8 cellular contexts compared by ENCODE assay signal in the genomic region with DNA sequence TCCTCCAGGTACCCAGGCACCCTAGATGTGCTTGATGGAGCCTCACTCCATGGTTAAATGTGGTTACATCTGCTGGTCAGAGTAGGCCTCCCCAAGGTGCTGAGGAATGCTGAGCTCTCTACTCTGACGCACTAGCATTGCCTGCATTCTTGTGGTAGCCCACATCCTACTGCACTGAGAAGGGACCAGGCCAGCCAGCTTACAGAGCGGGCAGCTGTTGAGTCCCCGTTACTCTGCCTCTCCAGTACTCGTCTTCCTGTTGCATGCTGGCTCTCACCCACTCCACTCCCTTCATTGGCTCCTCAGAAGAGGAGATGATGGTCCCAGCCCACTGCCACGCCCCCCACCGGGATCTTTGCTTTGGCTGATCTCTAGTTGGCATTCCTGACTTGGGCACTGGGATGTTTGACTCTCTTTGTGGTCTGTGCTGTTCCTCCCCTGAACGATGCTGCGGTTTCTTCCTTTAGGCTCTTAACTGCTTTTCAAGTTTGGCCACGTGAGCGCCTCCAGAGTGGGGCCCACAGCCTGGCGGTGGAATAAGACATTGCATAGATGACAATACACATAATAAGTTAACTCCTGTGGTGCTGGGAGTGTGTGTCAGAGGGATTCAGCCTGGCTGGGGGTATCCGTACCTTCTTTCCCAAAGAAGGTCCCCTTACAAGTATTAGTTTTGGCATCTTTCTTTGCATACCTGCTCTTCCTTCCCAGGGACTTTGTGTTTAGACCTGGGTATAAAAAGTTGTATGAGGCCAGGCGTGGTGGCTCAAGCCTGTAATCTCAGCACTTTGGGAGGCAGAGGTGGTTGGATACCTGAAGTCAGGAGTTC. TPM values are rescaled to one million over a fixed set of nuclear protein-coding genes. Genes with fewer than 3 reads are reported as not detected.
DNase-seq lines count a peak whose midpoint lies in the region; ATAC-seq, FAIRE-seq and TF ChIP-seq lines count a peak whose summit lies in the region.

No MANE protein-coding gene starts in this region.

- H3K27me3 ChIP-seq in astrocyte (ENCODE audit: insufficient read depth, low read length) (no peaks in the 10 kb centered on the region), uterus (no peaks in the 10 kb centered on the region)

- peak overlapping the region; percentile 96 for H3K27ac Mint-ChIP-seq in T-helper 1 cell treated with Interleukin-12 subunit alpha and Interleukin-12 subunit beta and Interleukin-4 antibody, amounts not matched to agents 30 μg/mL and 1 μg/mL, for 36 hours
- H3K27ac Mint-ChIP-seq in astrocyte (ENCODE audit: unreplicated experiment) (peak overlapping the region; percentile 97), mesothelial cell of epicardium (peak overlapping the region; percentile 84)
- peak overlapping the region; percentile 92 for H3K27ac Mint-ChIP-seq in stimulated activated naive CD8-positive, alpha-beta T cell treated with anti-CD3 and anti-CD28 coated beads, Interleukin-15, Interleukin-2, amounts not matched to agents 100 ng/mL and 50 ng/mL, for 24 hours

- peak; percentile 67 for FAIRE-seq in GM18507 (lab: Jason Lieb, UNC)
- FAIRE-seq in astrocyte (lab: Jason Lieb, UNC): peak; percentile 100

- no peaks in the 10 kb centered on the region for H3K79me2 ChIP-seq in astrocyte (ENCODE audit: insufficient read depth, low read length)

- H4K20me1 ChIP-seq in astrocyte (ENCODE audit: insufficient read depth, low read length): no peaks in the 10 kb centered on the region

- peak overlapping the region; percentile 77 for H3K4me2 ChIP-seq in astrocyte (ENCODE audit: low read length)

- H3K4me3 ChIP-seq in astrocyte (ENCODE audit: insufficient read depth, low read depth, low read length) (peak overlapping the region; percentile 10), uterus (no peak overlapping the region)

- no peak overlapping the region for H2AFZ ChIP-seq in astrocyte (ENCODE audit: low read depth, low read length)

- peaks cover 26% of the 10 kb centered on the region for H3K36me3 Mint-ChIP-seq in T-helper 1 cell treated with Interleukin-12 subunit alpha and Interleukin-12 subunit beta and Interleukin-4 antibody, amounts not matched to agents 30 μg/mL and 1 μg/mL, for 36 hours (ENCODE audit: low read depth)
- H3K36me3 Mint-ChIP-seq in astrocyte (ENCODE audit: low read depth, unreplicated experiment) (peaks cover 30% of the 10 kb centered on the region), mesothelial cell of epicardium (peaks cover 17% of the 10 kb centered on the region)
- H3K36me3 Mint-ChIP-seq in stimulated activated naive CD8-positive, alpha-beta T cell treated with anti-CD3 and anti-CD28 coated beads, Interleukin-15, Interleukin-2, amounts not matched to agents 100 ng/mL and 50 ng/mL, for 24 hours (ENCODE audit: low read depth): peaks cover 3% of the 10 kb centered on the region

- intact Hi-C loops in uterus (cut with DNase I; ENCODE audit: low total_unique reads): no loop called here

- H3K27me3 Mint-ChIP-seq in T-helper 1 cell treated with Interleukin-12 subunit alpha and Interleukin-12 subunit beta and Interleukin-4 antibody, amounts not matched to agents 30 μg/mL and 1 μg/mL, for 36 hours (ENCODE audit: low read depth): no peaks in the 10 kb centered on the region
- H3K27me3 Mint-ChIP-seq in astrocyte (ENCODE audit: low read depth, unreplicated experiment): peaks cover 5% of the 10 kb centered on the region
- no peaks in the 10 kb centered on the region for H3K27me3 Mint-ChIP-seq in mesothelial cell of epicardium (ENCODE audit: low read depth)
- H3K27me3 Mint-ChIP-seq in stimulated activated naive CD8-positive, alpha-beta T cell treated with anti-CD3 and anti-CD28 coated beads, Interleukin-15, Interleukin-2, amounts not matched to agents 100 ng/mL and 50 ng/mL, for 24 hours: no peaks in the 10 kb centered on the region

- TF ChIP-seq POLR2A in uterus (IDR thresholded peaks at IDR 0.05): no peak

- peaks cover 35% of the 10 kb centered on the region for H3K4me1 ChIP-seq in astrocyte (ENCODE audit: insufficient read depth, low read length)
- H3K4me1 ChIP-seq in uterus: no peaks in the 10 kb centered on the region

- H3K9ac ChIP-seq in astrocyte (ENCODE audit: low read length): peak overlapping the region; percentile 73

- H3K4me1 Mint-ChIP-seq in T-helper 1 cell treated with Interleukin-12 subunit alpha and Interleukin-12 subunit beta and Interleukin-4 antibody, amounts not matched to agents 30 μg/mL and 1 μg/mL, for 36 hours (ENCODE audit: low read depth): peaks cover 62% of the 10 kb centered on the region
- H3K4me1 Mint-ChIP-seq in astrocyte (ENCODE audit: low read depth, unreplicated experiment) (peaks cover 32% of the 10 kb centered on the region), mesothelial cell of epicardium (peaks cover 10% of the 10 kb centered on the region)
- peaks cover 34% of the 10 kb centered on the region for H3K4me1 Mint-ChIP-seq in stimulated activated naive CD8-positive, alpha-beta T cell treated with anti-CD3 and anti-CD28 coated beads, Interleukin-15, Interleukin-2, amounts not matched to agents 100 ng/mL and 50 ng/mL, for 24 hours (ENCODE audit: low read depth)

- no peaks in the 10 kb centered on the region for H3K9me3 Mint-ChIP-seq in T-helper 1 cell treated with Interleukin-12 subunit alpha and Interleukin-12 subunit beta and Interleukin-4 antibody, amounts not matched to agents 30 μg/mL and 1 μg/mL, for 36 hours
- H3K9me3 Mint-ChIP-seq in astrocyte (ENCODE audit: unreplicated experiment): peaks cover 2% of the 10 kb centered on the region
- H3K9me3 Mint-ChIP-seq in mesothelial cell of epicardium: no peaks in the 10 kb centered on the region
- no peaks in the 10 kb centered on the region for H3K9me3 Mint-ChIP-seq in stimulated activated naive CD8-positive, alpha-beta T cell treated with anti-CD3 and anti-CD28 coated beads, Interleukin-15, Interleukin-2, amounts not matched to agents 100 ng/mL and 50 ng/mL, for 24 hours

- ATAC-seq in HG03378 (IDR thresholded peaks at IDR 0.05; ENCODE audit: unreplicated experiment): peak; percentile 76

- no peak for DNase-seq in GM18507 (ENCODE audit: extremely low spot score, insufficient read length, low read depth)
- DNase-seq in astrocyte (ENCODE audit: low read depth): peak; percentile 100
- DNase-seq in mesothelial cell of epicardium (ENCODE audit: low spot score in 2 of 2, unreplicated experiment in 2 of 2): no peak
- no peak for DNase-seq in NOMO-1 treated with DMSO at 0.1 percent for 48 hours (lab: John Stamatoyannopoulos, UW; ENCODE audit: unreplicated experiment)
- DNase-seq in uterus: no peak

- TF ChIP-seq CTCF in astrocyte (IDR thresholded peaks at IDR 0.05; ENCODE audit: insufficient read depth, low read depth, low read length) (peak; percentile 56), mesothelial cell of epicardium (IDR thresholded peaks at IDR 0.05; ENCODE audit: unreplicated experiment) (peak; percentile 26), uterus (IDR thresholded peaks at IDR 0.05) (no peak)

- peak overlapping the region; percentile 93 for H3K27ac ChIP-seq in astrocyte (ENCODE audit: low read depth, low read length)
- H3K27ac ChIP-seq in uterus: no peak overlapping the region

- H3K36me3 ChIP-seq in astrocyte (ENCODE audit: insufficient read depth, low read length): no peaks in the 10 kb centered on the region
- H3K36me3 ChIP-seq in uterus: no peaks in the 10 kb centered on the region

- H3K9me3 ChIP-seq in astrocyte (ENCODE audit: insufficient read depth, low read depth, low read length) (no peaks in the 10 kb centered on the region), uterus (no peaks in the 10 kb centered on the region)

- H3K4me3 Mint-ChIP-seq in T-helper 1 cell treated with Interleukin-12 subunit alpha and Interleukin-12 subunit beta and Interleukin-4 antibody, amounts not matched to agents 30 μg/mL and 1 μg/mL, for 36 hours: peak overlapping the region; percentile 81
- H3K4me3 Mint-ChIP-seq in astrocyte (ENCODE audit: unreplicated experiment): peak overlapping the region; percentile 51
- H3K4me3 Mint-ChIP-seq in mesothelial cell of epicardium: no peak overlapping the region
- H3K4me3 Mint-ChIP-seq in stimulated activated naive CD8-positive, alpha-beta T cell treated with anti-CD3 and anti-CD28 coated beads, Interleukin-15, Interleukin-2, amounts not matched to agents 100 ng/mL and 50 ng/mL, for 24 hours: peak overlapping the region; percentile 63

RNA-seq across cellular contexts. Expression of gene AZIN2, which starts 18.6 kb away (rescaled TPM):
- total RNA-seq in astrocyte: 10.1 and 15.6 TPM in 2 replicates
- total RNA-seq in mesothelial cell of epicardium: 9.6 to 15.1 TPM (median 14.4 TPM) in 3 replicates
- 10 to 100 TPM in 2 of 4 donors, 1 to 10 TPM in 2; 1.2 to 16.1 (median 6.9) TPM for total RNA-seq in uterus

Comparison
In these comparisons a context has a peak if more than half of its experiments do, and no peak if none do; other contexts are left out.
1. CTCF ChIP-seq: peak in astrocyte (single experiment) and mesothelial cell of epicardium (single experiment); none in uterus (0 of 4).
2. Peak in every context shown above with its lines, with median percentiles within 50 percentile points of each other: H3K27ac Mint-ChIP-seq.